ENCODE assay signal across 12 cellular contexts in the genomic region with DNA sequence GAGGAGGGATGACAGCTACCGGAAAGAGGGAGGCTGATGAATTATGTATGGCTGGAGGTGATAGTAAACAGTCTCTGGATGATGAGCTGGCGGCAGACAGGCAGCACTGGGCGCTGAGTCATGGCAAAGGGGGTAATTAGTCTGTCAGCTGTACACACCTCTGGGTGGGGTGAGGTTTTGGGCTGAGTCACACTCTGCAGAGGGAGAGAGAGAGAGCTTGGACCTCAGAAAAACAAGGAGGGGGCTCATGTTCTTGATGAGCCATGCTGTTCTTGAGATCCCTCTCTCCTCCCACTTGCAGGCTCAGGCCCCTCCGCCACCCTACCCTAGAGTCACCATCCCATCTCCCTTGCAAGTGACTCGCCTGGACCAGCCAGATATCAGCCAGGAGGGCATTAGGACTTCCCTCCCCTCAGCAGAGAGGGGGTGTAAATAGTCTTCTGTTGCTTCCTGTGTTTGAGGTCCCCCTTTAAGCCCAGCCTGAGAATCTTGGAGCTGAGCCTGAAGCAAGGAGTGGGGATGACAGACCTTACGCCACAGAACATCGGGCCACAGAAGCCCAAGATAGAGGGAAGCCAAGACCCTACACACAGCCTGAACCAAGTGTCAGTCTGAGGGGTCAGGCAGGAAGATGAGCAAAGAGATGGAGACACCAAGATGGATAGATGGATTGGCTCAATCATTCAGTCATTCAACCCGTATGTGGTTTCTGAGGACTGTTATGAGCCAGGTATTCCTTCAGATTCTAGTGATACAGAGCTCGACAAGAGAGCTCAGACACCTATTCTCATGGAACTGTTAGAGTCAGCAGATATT.
DNase-seq lines count a peak whose midpoint lies in the region; FAIRE-seq and TF ChIP-seq lines count a peak whose summit lies in the region.
"Had no signal": no experiment of that assay in that cellular context is flagged by ENCODE, and none has a peak within 500 bp of the region (broad histone marks: within the 10 kb centered on the region; RNA-seq: fewer than 3 reads in every experiment).

No MANE protein-coding gene starts in this region.

- no peaks in the 10 kb centered on the region for H3K9me3 ChIP-seq in keratinocyte (ENCODE audit: control insufficient read depth, low read depth, low read length)
- no peaks in the 10 kb centered on the region for H3K9me3 ChIP-seq in HAP-1
- H3K9me3 ChIP-seq in tibial nerve, result no peaks in the 10 kb centered on the region

- TF ChIP-seq EP300 in tibial nerve (IDR thresholded peaks at IDR 0.05), result no peak

- in situ Hi-C loops in Caki2 (cut with HindIII; ENCODE audit: low pct_unique_long_range_greater_than_20kb, low sequenced_read_pairs), result no loop called here
- in situ Hi-C loops in HAP-1 (cut with MboI; ENCODE audit: low sequenced_read_pairs), result no loop called here

- FAIRE-seq in keratinocyte (lab: Jason Lieb, UNC), result peak; percentile 93
- FAIRE-seq: kidney had no signal

- H2AFZ ChIP-seq in keratinocyte (ENCODE audit: control insufficient read depth, low read length), result no peak overlapping the region

- 68 to 70% methylated on average over 9 of the region's 9 CpGs for WGBS in tibial nerve, 2 donors

- DNase-seq in Caki2 (ENCODE audit: low read depth) (peak; percentile 87), HT1080 (ENCODE audit: low read depth) (peak; percentile 90), RPMI7951 (ENCODE audit: low read depth) (peak; percentile 65), keratinocyte (ENCODE audit: low read depth, low spot score) (peak; percentile 83), HAP-1 (ENCODE audit: low spot score in 2 of 2) (no peak), HT-29 (ENCODE audit: low spot score) (no peak), tibial nerve (ENCODE audit: low spot score in 2 of 2) (no peak), NCI-H2081 treated with DMSO at 0.1 percent for 48 hours (lab: John Stamatoyannopoulos, UW) (no peak)
- DNase-seq: activated T-cell treated with anti-CD3 and anti-CD28 coated beads, Interleukin-2, amount 50 U/mL, for 1 hour; KG1; kidney; stimulated activated CD4-positive, alpha-beta T cell treated with anti-CD3 and anti-CD28 coated beads, Interleukin-4, amount 100 ng/mL, for 24 hours had no signal

- H3K4me1 ChIP-seq in keratinocyte (ENCODE audit: control insufficient read depth, extremely low read depth, insufficient read depth, low read length) (peaks cover 18% of the 10 kb centered on the region), HAP-1 (no peaks in the 10 kb centered on the region), tibial nerve (no peaks in the 10 kb centered on the region)

- H3K27me3 ChIP-seq in keratinocyte (ENCODE audit: control insufficient read depth, extremely low read depth, insufficient read depth, low read length), result no peaks in the 10 kb centered on the region
- no peaks in the 10 kb centered on the region for H3K27me3 ChIP-seq in HAP-1 (ENCODE audit: low read depth)
- H3K27me3 ChIP-seq in tibial nerve, result no peaks in the 10 kb centered on the region

- H3K27ac ChIP-seq in keratinocyte (ENCODE audit: control insufficient read depth, insufficient read depth, low read length) (peak overlapping the region; percentile 60), tibial nerve (no peak overlapping the region)

- no peaks in the 10 kb centered on the region for H4K20me1 ChIP-seq in keratinocyte (ENCODE audit: control insufficient read depth, extremely low read depth, insufficient read depth, low read length)

- H3K4me2 ChIP-seq in keratinocyte (ENCODE audit: control insufficient read depth, extremely low read depth, insufficient read depth, low read depth, low read length), result peak overlapping the region; percentile 75

- H3K79me2 ChIP-seq in keratinocyte (ENCODE audit: control insufficient read depth, insufficient read depth, low read length), result no peaks in the 10 kb centered on the region

- H3K36me3 ChIP-seq in keratinocyte (ENCODE audit: control insufficient read depth in 2 of 2, extremely low read depth in 1 of 2, insufficient read depth in 2 of 2, low read length in 2 of 2) (no peaks in the 10 kb centered on the region), HAP-1 (replicated peaks) (no peaks in the 10 kb centered on the region), tibial nerve (no peaks in the 10 kb centered on the region)

- TF ChIP-seq CTCF in keratinocyte (optimal IDR thresholded peaks at IDR 0.05 in 1 of 3, IDR thresholded peaks at IDR 0.05 in 1 of 3, conservative IDR thresholded peaks at IDR 0.05 in 1 of 3; ENCODE audit: extremely low read depth in 1 of 3, insufficient read depth in 2 of 3, low read length in 3 of 3) (no peak), tibial nerve (IDR thresholded peaks at IDR 0.05) (no peak)

- dilution Hi-C loops in keratinocyte (cut with MboI; ENCODE audit: extremely low pct_ligation_motif_present, low sequenced_read_pairs), result no loop called here

- H3K4me3 ChIP-seq in keratinocyte (ENCODE audit: control insufficient read depth in 2 of 3, extremely low read depth in 1 of 3, insufficient read depth in 2 of 3, low read depth in 1 of 3, low read length in 3 of 3), result no peak overlapping the region
- no peak overlapping the region for H3K4me3 ChIP-seq in HAP-1
- H3K4me3 ChIP-seq in tibial nerve, result no peak overlapping the region

- H3K9ac ChIP-seq in keratinocyte (ENCODE audit: control insufficient read depth, extremely low read depth, insufficient read depth, low read length), result no peak overlapping the region

- TF ChIP-seq POLR2A in tibial nerve (IDR thresholded peaks at IDR 0.05), result no peak

- no peaks in the 10 kb centered on the region for H3K9me1 ChIP-seq in keratinocyte (ENCODE audit: control insufficient read depth, extremely low read depth, insufficient read depth, low read length)

Comparison
In these comparisons a context has a peak if more than half of its experiments do, and no peak if none do; other contexts are left out.
1. DNase-seq: peak in Caki2 (single experiment), HT1080 (single experiment), RPMI7951 (single experiment) and keratinocyte (single experiment); none in HAP-1 (0 of 2), HT-29 (single experiment), tibial nerve (0 of 2) and NCI-H2081 treated with DMSO at 0.1 percent for 48 hours (single experiment).